Comparison of ENCODE assay signal across 2 cellular contexts in the genomic region with DNA sequence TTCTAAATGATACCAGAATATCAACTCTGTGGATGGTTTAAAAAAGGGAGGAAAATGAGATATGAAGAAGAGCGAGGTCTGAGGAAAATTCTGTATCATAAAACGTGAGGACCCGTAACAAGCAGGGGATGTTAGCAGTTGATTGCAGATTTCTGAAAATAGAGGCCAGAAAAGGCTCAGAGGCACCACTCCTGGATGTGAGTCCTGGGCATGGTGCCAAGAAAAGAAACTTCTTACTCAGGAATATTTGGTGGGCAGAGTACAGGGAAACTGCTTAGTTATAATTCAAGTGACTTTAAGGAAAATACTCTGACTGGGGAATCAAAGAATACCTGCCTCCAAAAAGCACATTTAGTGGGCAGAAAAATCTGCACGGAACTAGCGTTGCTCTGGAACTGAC.
TF ChIP-seq lines count a peak whose summit lies in the region.

No MANE protein-coding gene starts in this region.

TF ChIP-seq in SK-N-SH, 30 proteins besides CTCF, POLR2A, EP300 and RAD21 (continued from another document):
- TF ChIP-seq POLR2AphosphoS5 (IDR thresholded peaks at IDR 0.05; ENCODE audit: low read depth, low read length) (no peak), FOSL2 (IDR thresholded peaks at IDR 0.05; ENCODE audit: borderline replicate concordance, low read depth) (no peak), CHD2 (IDR thresholded peaks at IDR 0.05; ENCODE audit: low read length, partially characterized antibody) (no peak)
- TF ChIP-seq, protein P1, sequence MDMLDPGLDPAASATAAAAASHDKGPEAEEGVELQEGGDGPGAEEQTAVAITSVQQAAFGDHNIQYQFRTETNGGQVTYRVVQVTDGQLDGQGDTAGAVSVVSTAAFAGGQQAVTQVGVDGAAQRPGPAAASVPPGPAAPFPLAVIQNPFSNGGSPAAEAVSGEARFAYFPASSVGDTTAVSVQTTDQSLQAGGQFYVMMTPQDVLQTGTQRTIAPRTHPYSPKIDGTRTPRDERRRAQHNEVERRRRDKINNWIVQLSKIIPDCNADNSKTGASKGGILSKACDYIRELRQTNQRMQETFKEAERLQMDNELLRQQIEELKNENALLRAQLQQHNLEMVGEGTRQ (IDR thresholded peaks at IDR 0.05; ENCODE audit: borderline replicate concordance, low read depth, low read length): no peak
- TF ChIP-seq, protein P2, sequence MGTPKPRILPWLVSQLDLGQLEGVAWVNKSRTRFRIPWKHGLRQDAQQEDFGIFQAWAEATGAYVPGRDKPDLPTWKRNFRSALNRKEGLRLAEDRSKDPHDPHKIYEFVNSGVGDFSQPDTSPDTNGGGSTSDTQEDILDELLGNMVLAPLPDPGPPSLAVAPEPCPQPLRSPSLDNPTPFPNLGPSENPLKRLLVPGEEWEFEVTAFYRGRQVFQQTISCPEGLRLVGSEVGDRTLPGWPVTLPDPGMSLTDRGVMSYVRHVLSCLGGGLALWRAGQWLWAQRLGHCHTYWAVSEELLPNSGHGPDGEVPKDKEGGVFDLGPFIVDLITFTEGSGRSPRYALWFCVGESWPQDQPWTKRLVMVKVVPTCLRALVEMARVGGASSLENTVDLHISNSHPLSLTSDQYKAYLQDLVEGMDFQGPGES (IDR thresholded peaks at IDR 0.05; ENCODE audit: low read depth, low read length): no peak
TF ChIP-seq in SK-N-SH: peak in this region for 1.

TF ChIP-seq in SK-N-SH treated with all-trans-retinoic acid at 6 μM for 48 hours, 23 proteins besides CTCF, POLR2A, EP300 and RAD21 (continued from another document):
- TF ChIP-seq, protein P3, sequence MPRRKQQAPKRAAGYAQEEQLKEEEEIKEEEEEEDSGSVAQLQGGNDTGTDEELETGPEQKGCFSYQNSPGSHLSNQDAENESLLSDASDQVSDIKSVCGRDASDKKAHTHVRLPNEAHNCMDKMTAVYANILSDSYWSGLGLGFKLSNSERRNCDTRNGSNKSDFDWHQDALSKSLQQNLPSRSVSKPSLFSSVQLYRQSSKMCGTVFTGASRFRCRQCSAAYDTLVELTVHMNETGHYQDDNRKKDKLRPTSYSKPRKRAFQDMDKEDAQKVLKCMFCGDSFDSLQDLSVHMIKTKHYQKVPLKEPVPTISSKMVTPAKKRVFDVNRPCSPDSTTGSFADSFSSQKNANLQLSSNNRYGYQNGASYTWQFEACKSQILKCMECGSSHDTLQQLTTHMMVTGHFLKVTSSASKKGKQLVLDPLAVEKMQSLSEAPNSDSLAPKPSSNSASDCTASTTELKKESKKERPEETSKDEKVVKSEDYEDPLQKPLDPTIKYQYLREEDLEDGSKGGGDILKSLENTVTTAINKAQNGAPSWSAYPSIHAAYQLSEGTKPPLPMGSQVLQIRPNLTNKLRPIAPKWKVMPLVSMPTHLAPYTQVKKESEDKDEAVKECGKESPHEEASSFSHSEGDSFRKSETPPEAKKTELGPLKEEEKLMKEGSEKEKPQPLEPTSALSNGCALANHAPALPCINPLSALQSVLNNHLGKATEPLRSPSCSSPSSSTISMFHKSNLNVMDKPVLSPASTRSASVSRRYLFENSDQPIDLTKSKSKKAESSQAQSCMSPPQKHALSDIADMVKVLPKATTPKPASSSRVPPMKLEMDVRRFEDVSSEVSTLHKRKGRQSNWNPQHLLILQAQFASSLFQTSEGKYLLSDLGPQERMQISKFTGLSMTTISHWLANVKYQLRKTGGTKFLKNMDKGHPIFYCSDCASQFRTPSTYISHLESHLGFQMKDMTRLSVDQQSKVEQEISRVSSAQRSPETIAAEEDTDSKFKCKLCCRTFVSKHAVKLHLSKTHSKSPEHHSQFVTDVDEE (CRISPR knock-in tag; IDR thresholded peaks at IDR 0.05): no peak
- TF ChIP-seq SNAI2 (CRISPR knock-in tag; IDR thresholded peaks at IDR 0.05) (no peak), ZC3H10 (CRISPR knock-in tag; IDR thresholded peaks at IDR 0.05) (no peak), ZNF70 (CRISPR knock-in tag; IDR thresholded peaks at IDR 0.05) (no peak), CSDC2 (CRISPR knock-in tag; IDR thresholded peaks at IDR 0.05) (no peak), ESRRG (CRISPR knock-in tag; IDR thresholded peaks at IDR 0.05) (no peak)
- TF ChIP-seq, protein P4, sequence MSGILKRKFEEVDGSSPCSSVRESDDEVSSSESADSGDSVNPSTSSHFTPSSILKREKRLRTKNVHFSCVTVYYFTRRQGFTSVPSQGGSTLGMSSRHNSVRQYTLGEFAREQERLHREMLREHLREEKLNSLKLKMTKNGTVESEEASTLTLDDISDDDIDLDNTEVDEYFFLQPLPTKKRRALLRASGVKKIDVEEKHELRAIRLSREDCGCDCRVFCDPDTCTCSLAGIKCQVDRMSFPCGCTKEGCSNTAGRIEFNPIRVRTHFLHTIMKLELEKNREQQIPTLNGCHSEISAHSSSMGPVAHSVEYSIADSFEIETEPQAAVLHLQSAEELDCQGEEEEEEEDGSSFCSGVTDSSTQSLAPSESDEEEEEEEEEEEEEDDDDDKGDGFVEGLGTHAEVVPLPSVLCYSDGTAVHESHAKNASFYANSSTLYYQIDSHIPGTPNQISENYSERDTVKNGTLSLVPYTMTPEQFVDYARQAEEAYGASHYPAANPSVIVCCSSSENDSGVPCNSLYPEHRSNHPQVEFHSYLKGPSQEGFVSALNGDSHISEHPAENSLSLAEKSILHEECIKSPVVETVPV (CRISPR knock-in tag; IDR thresholded peaks at IDR 0.05): no peak
- TF ChIP-seq, protein P5, sequence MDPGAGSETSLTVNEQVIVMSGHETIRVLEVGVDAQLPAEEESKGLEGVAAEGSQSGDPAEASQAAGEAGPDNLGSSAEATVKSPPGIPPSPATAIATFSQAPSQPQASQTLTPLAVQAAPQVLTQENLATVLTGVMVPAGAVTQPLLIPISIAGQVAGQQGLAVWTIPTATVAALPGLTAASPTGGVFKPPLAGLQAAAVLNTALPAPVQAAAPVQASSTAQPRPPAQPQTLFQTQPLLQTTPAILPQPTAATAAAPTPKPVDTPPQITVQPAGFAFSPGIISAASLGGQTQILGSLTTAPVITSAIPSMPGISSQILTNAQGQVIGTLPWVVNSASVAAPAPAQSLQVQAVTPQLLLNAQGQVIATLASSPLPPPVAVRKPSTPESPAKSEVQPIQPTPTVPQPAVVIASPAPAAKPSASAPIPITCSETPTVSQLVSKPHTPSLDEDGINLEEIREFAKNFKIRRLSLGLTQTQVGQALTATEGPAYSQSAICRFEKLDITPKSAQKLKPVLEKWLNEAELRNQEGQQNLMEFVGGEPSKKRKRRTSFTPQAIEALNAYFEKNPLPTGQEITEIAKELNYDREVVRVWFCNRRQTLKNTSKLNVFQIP (CRISPR knock-in tag; IDR thresholded peaks at IDR 0.05; ENCODE audit: borderline replicate concordance, low read depth): no peak
